21 cellular contexts compared by ENCODE assay signal in the genomic region with DNA sequence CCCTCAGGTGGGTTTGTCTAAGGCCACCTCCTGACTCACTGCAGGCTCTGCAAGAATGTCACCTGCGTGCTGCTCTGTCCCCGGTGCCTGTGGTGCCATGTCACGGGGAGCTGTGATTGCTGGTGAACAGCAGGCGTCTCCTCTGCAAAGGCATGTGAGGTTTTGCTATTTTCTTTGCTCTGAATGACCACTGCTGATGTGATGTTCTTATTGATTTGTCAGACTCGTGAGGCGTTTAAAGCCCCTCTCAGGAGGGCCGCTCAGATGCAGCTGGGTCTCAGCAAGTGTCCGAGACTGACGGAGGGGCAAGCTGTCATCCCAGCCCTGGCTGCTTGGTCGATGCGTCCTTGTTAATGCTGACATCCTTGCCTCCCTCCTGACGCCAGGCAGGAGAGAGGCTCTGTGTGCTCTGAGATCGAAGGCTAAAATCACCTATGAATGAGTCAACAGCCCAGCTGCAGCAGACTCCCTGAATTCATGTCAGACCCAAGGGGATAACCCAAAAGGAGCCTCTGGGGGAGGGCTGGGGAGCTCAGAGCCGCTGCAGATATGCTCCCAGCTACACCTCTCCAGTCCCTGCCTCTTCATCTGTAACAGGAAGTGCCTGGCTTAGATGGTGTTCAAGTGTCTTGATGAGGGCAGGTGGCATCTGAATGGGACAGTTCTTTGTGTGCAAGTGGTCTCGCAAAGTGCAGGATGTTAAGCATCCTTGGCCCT. TPM values are rescaled to one million over a fixed set of nuclear protein-coding genes. Genes with fewer than 3 reads are reported as not detected.
DNase-seq lines count a peak whose midpoint lies in the region; FAIRE-seq and TF ChIP-seq lines count a peak whose summit lies in the region.
"Had no signal": no experiment of that assay in that cellular context is flagged by ENCODE, and none has a peak within 500 bp of the region (broad histone marks: within the 10 kb centered on the region; RNA-seq: fewer than 3 reads in every experiment).

No MANE protein-coding gene starts in this region.

- no peak for FAIRE-seq in HTR-8/SVneo (lab: Jason Lieb, UNC)
- FAIRE-seq: islet of Langerhans had no signal

- no peak for TF ChIP-seq CTCF in GM20000 (IDR thresholded peaks at IDR 0.05; ENCODE audit: extremely low read depth, missing control alignments)

- H3K4me3 ChIP-seq in Jurkat, Clone E6-1 (ENCODE audit: low read length) = no peak overlapping the region
- H3K4me3 ChIP-seq: GM12878, heart right ventricle, lower lobe of right lung had no signal

- DNase-seq in DMS153 treated with DMSO at 0.1 percent for 48 hours (lab: John Stamatoyannopoulos, UW; ENCODE audit: unreplicated experiment) (peak; percentile 29), NCI-H345 treated with DMSO at 0.1 percent for 48 hours (lab: John Stamatoyannopoulos, UW; ENCODE audit: unreplicated experiment) (peak; percentile 30), cerebellum (ENCODE audit: low spot score) (peak; percentile 37), HTR-8/SVneo (ENCODE audit: insufficient read length, low spot score) (no peak), NCI-H774 (lab: John Stamatoyannopoulos, UW) (no peak), GM20000 (ENCODE audit: low spot score) (no peak)
- peak; percentile 39 for DNase-seq in Jurkat, Clone E6-1 (ENCODE audit: low read depth, low spot score)
- no peak for DNase-seq in stimulated activated naive CD4-positive, alpha-beta T cell treated with Interleukin-2 at 50 U/mL for 16 hours (lab: John Stamatoyannopoulos, UW)
- DNase-seq: activated CD4-positive, alpha-beta memory T cell treated with anti-CD3 and anti-CD28 coated beads, Interleukin-2, amount 10 ng/mL, durations not matched to agents 7 days and 5 days; activated naive CD8-positive, alpha-beta T cell treated with anti-CD3 and anti-CD28 coated beads for 36 hours; activated T-cell treated with anti-CD3 and anti-CD28 coated beads, Interleukin-2, amount 50 U/mL, for 4 hours; effector memory CD4-positive, alpha-beta T cell; GDM1; heart right ventricle; IMR-90; lower lobe of right lung; stimulated activated CD4-positive, alpha-beta T cell treated with anti-CD3 and anti-CD28 coated beads, Interleukin-4, amount 100 ng/mL, for 1 hour; T-cell; WERI-Rb-1 had no signal

RNA-seq across cellular contexts. Expression of gene PEMT, which starts 11.8 kb away (rescaled TPM):
- polyA plus RNA-seq in Jurkat, Clone E6-1 (2012; ENCODE audit: insufficient read depth, insufficient read length) = 93.7 TPM
- 17.9 TPM for total RNA-seq in cerebellum

Comparison
In these comparisons a context has a peak if more than half of its experiments do, and no peak if none do; other contexts are left out.
1. DNase-seq: peak in DMS153 treated with DMSO at 0.1 percent for 48 hours (single experiment), Jurkat, Clone E6-1 (single experiment), NCI-H345 treated with DMSO at 0.1 percent for 48 hours (single experiment) and cerebellum (single experiment); none in HTR-8/SVneo (single experiment), NCI-H774 (single experiment), GM20000 (single experiment) and stimulated activated naive CD4-positive, alpha-beta T cell treated with Interleukin-2 at 50 U/mL for 16 hours (single experiment).